ENCODE assay signal across 12 cellular contexts in the genomic region with DNA sequence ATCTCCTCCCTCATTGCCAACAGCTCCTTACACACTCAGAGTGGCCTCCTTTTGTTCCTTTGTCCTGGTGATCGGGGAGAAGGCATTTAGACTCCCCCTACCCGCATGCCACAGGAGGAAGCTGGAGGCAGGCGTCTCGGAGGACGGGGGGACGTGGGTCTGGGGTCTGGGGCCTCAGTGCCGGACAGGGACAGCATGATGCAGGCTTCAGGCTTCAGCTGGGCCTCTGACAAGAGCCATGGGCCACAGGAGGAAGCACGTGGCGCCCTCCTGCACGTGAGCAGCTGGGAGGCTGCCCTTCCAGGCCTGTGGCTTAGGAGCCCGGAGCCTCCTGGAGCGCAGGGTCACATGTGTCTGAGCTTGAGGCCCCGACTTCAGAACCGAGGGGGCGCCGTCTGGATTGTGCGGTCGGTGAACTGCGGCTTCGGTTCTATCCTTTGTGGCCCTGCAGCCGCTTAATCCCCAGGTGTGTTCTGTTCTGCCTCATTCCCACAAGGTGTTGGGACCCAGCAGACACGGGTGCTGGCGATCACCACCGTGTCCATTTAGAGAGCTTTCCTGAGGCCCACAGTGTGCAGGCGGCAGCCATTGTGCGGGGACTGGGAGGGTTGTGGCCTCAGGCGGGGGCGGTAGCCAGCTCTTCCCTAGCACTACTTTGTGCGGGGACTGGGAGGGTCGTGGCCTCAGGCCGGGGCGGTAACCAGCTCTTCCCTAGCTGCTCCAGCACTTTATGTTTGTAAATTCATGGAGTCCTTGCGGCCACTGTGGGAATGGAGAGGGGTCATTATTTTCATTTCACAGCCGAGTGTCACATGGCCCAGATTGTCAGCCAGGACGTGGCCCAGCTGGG.
DNase-seq lines count a peak whose midpoint lies in the region; ATAC-seq and TF ChIP-seq lines count a peak whose summit lies in the region.
"Had no signal": no experiment of that assay in that cellular context is flagged by ENCODE, and none has a peak within 500 bp of the region (broad histone marks: within the 10 kb centered on the region; RNA-seq: fewer than 3 reads in every experiment).

No MANE protein-coding gene starts in this region.

- H3K9me3 ChIP-seq in H9 (ENCODE audit: control insufficient read depth, low read depth, low read length) (no peaks in the 10 kb centered on the region), left lung (no peaks in the 10 kb centered on the region)

- no peaks in the 10 kb centered on the region for H3K36me3 Mint-ChIP-seq in H9 (ENCODE audit: insufficient read depth in 1 of 3, low read depth in 3 of 3)
- H3K36me3 Mint-ChIP-seq in activated T-helper 2 cell treated with anti-CD3 and anti-CD28 coated beads, Interferon-gamma antibody, Interleukin-2, Interleukin-4, amounts not matched to agents 10 μg/mL and 5 μg/mL and 100 μg/mL, durations not matched to agents 14 hours and 24 hours and 36 hours (ENCODE audit: low read depth) = no peaks in the 10 kb centered on the region
- H3K36me3 Mint-ChIP-seq: naive B cell, T-cell had no signal

- H3K4ac ChIP-seq in H9 (ENCODE audit: low read depth, low read length) = no peak overlapping the region

- H3K56ac ChIP-seq in H9 (ENCODE audit: insufficient read length, low read depth, low read length) = no peak overlapping the region

- WGBS in H9 (ENCODE audit: extremely low coverage, insufficient read length, low lambda C conversion rate) = no CpG with 5 or more reads among the region's 35 CpGs

- no peak overlapping the region for H3K4me2 ChIP-seq in H9 (ENCODE audit: insufficient read depth, insufficient read length, low read length)

- H3K14ac ChIP-seq in H9 (ENCODE audit: insufficient read depth, low read length) = no peak overlapping the region

- H3K27me3 Mint-ChIP-seq in H9 (ENCODE audit: low read depth) = peaks cover 20% of the 10 kb centered on the region
- no peaks in the 10 kb centered on the region for H3K27me3 Mint-ChIP-seq in activated T-helper 2 cell treated with anti-CD3 and anti-CD28 coated beads, Interferon-gamma antibody, Interleukin-2, Interleukin-4, amounts not matched to agents 10 μg/mL and 5 μg/mL and 100 μg/mL, durations not matched to agents 14 hours and 24 hours and 36 hours (ENCODE audit: low read depth)

- no peak overlapping the region for H2BK120ac ChIP-seq in H9 (ENCODE audit: low read depth, low read length, poor library complexity, severe bottlenecking)

- peak; percentile 40 for DNase-seq in H9
- DNase-seq in dorsolateral prefrontal cortex = peak in 7 of 10 donors; percentile 19 to 40 (median 28)
- DNase-seq in left lung = peak; percentile 25 to 73
- peak; percentile 2 for DNase-seq in stimulated activated CD8-positive, alpha-beta memory T cell treated with anti-CD3 and anti-CD28 coated beads, Interleukin-4, amount 100 ng/mL, for 48 hours
- DNase-seq in RPMI8226 = no peak
- no peak for DNase-seq in activated T-helper 2 cell treated with anti-CD3 and anti-CD28 coated beads, Interferon-gamma antibody, Interleukin-2, Interleukin-4, amounts not matched to agents 10 μg/mL and 5 μg/mL and 100 μg/mL, durations not matched to agents 14 hours and 24 hours and 36 hours (ENCODE audit: low spot score)

- no peak overlapping the region for H2BK20ac ChIP-seq in H9 (ENCODE audit: low read depth, low read length, poor library complexity, severe bottlenecking)

- no peak overlapping the region for H2AFZ ChIP-seq in H9 (ENCODE audit: low read length)

- H3K79me2 ChIP-seq in H9 (ENCODE audit: insufficient read depth, low read length) = no peaks in the 10 kb centered on the region

- H3K4me3 ChIP-seq in dorsolateral prefrontal cortex (no peak overlapping the region), left lung (no peak overlapping the region)

- no peak overlapping the region for H3K27ac ChIP-seq in H9 (ENCODE audit: insufficient read length, low read depth, low read length)
- H3K27ac ChIP-seq in dorsolateral prefrontal cortex = peak overlapping the region in 7 of 59 donors; percentile 1 to 82 (median 56)
- no peak overlapping the region for H3K27ac ChIP-seq in left lung
- H3K27ac ChIP-seq: epithelial cell of prostate had no signal

- H4K5ac ChIP-seq in H9 (ENCODE audit: insufficient read length, low read depth, low read length) = no peak overlapping the region

- H4K91ac ChIP-seq in H9 (ENCODE audit: insufficient read length, low read depth, low read length) = no peak overlapping the region

- H3K4me1 ChIP-seq in H9 (ENCODE audit: insufficient read depth, low read length) = no peaks in the 10 kb centered on the region
- peaks cover 0 to 7% of the 10 kb centered on the region in 2 donors for H3K4me1 ChIP-seq in left lung

- no peaks in the 10 kb centered on the region for H3K36me3 ChIP-seq in left lung

- TF ChIP-seq CTCF in H9 (conservative IDR thresholded peaks at IDR 0.05) (no peak), dorsolateral prefrontal cortex (IDR thresholded peaks at IDR 0.05 in 54 of 56, conservative IDR thresholded peaks at IDR 0.05 in 2 of 56; ENCODE audit: low read depth in 1 of 56, partially characterized antibody in 56 of 56) (no peak), left lung (IDR thresholded peaks at IDR 0.05) (no peak)

- no peaks in the 10 kb centered on the region for H3K79me1 ChIP-seq in H9 (ENCODE audit: insufficient read depth, low read depth, low read length, poor library complexity, severe bottlenecking)

- H2BK12ac ChIP-seq in H9 (ENCODE audit: insufficient read length, low read depth, low read length) = no peak overlapping the region

- no peak overlapping the region for H3T11ph ChIP-seq in H9 (ENCODE audit: low read length)

- H2BK15ac ChIP-seq in H9 (ENCODE audit: low read depth, low read length) = no peak overlapping the region

- no peak overlapping the region for H3K18ac ChIP-seq in H9 (ENCODE audit: insufficient read length, low read depth, low read length)

- H3K23ac ChIP-seq in H9 (ENCODE audit: insufficient read length, low read depth, low read length) = no peak overlapping the region

- no peaks in the 10 kb centered on the region for H3K23me2 ChIP-seq in H9 (ENCODE audit: insufficient read length, low read depth, low read length, poor library complexity, severe bottlenecking)

- H3K27ac Mint-ChIP-seq in H9 = no peak overlapping the region
- no peak overlapping the region for H3K27ac Mint-ChIP-seq in activated T-helper 2 cell treated with anti-CD3 and anti-CD28 coated beads, Interferon-gamma antibody, Interleukin-2, Interleukin-4, amounts not matched to agents 10 μg/mL and 5 μg/mL and 100 μg/mL, durations not matched to agents 14 hours and 24 hours and 36 hours
- H3K27ac Mint-ChIP-seq: stimulated activated naive CD8-positive, alpha-beta T cell treated with anti-CD3 and anti-CD28 coated beads, Interleukin-15, amount 100 ng/mL, for 72 hours; T-cell had no signal

- H3K9me3 Mint-ChIP-seq in H9 = no peaks in the 10 kb centered on the region
- H3K9me3 Mint-ChIP-seq in activated T-helper 2 cell treated with anti-CD3 and anti-CD28 coated beads, Interferon-gamma antibody, Interleukin-2, Interleukin-4, amounts not matched to agents 10 μg/mL and 5 μg/mL and 100 μg/mL, durations not matched to agents 14 hours and 24 hours and 36 hours = no peaks in the 10 kb centered on the region
- H3K9me3 Mint-ChIP-seq: stimulated activated naive CD8-positive, alpha-beta T cell treated with anti-CD3 and anti-CD28 coated beads, Interleukin-15, amount 100 ng/mL, for 72 hours; T-cell had no signal

- H3K4me3 Mint-ChIP-seq in H9 = no peak overlapping the region; a peak in 1 of 5 replicates
- H3K4me3 Mint-ChIP-seq in activated T-helper 2 cell treated with anti-CD3 and anti-CD28 coated beads, Interferon-gamma antibody, Interleukin-2, Interleukin-4, amounts not matched to agents 10 μg/mL and 5 μg/mL and 100 μg/mL, durations not matched to agents 14 hours and 24 hours and 36 hours (ENCODE audit: low read depth) = no peak overlapping the region

- no peak overlapping the region for H2BK5ac ChIP-seq in H9 (ENCODE audit: insufficient read length, low read length)

- no peak overlapping the region for H4K8ac ChIP-seq in H9 (replicated peaks; ENCODE audit: insufficient read length, low read depth, low read length)

- no peaks in the 10 kb centered on the region for H3K27me3 ChIP-seq in H9 (ENCODE audit: insufficient read depth, low read length)
- H3K27me3 ChIP-seq in dorsolateral prefrontal cortex = peaks cover 0 to 3% (median 0%) of the 10 kb centered on the region in 45 donors
- H3K27me3 ChIP-seq in left lung = no peaks in the 10 kb centered on the region

- no peaks in the 10 kb centered on the region for H4K20me1 ChIP-seq in H9 (ENCODE audit: control insufficient read depth, insufficient read depth, insufficient read length)

- no peak overlapping the region for H2AK5ac ChIP-seq in H9 (ENCODE audit: insufficient read length, low read length)

- peaks cover 0 to 2% of the 10 kb centered on the region in 2 experiments; a peak in 2 of 4 replicates for H3K4me1 Mint-ChIP-seq in H9
- peaks cover 18% of the 10 kb centered on the region for H3K4me1 Mint-ChIP-seq in activated T-helper 2 cell treated with anti-CD3 and anti-CD28 coated beads, Interferon-gamma antibody, Interleukin-2, Interleukin-4, amounts not matched to agents 10 μg/mL and 5 μg/mL and 100 μg/mL, durations not matched to agents 14 hours and 24 hours and 36 hours (ENCODE audit: low read depth)

- ATAC-seq in left lung (no peak), GM19463 (IDR thresholded peaks at IDR 0.05; ENCODE audit: unreplicated experiment) (no peak), GM19455 (IDR thresholded peaks at IDR 0.05; ENCODE audit: unreplicated experiment) (no peak)

- no peak overlapping the region for H3K9ac ChIP-seq in H9 (ENCODE audit: extremely low read depth, insufficient read length, low read length)

- intact Hi-C loops in dorsolateral prefrontal cortex (cut with DNase I) = loop anchor here in 1 of 2 donors (2.0 to 10.0 kb wide), 3 partner anchors 189 to 898 kb away; no protein-coding TSS in a partner anchor
- intact Hi-C loops in left lung (cut with DNase I) = no loop called here
- intact Hi-C loops in activated T-helper 2 cell treated with anti-CD3 and anti-CD28 coated beads, Interferon-gamma antibody, Interleukin-2, Interleukin-4, amounts not matched to agents 10 μg/mL and 5 μg/mL and 100 μg/mL, durations not matched to agents 14 hours and 24 hours and 36 hours (cut with micrococcal nuclease) = loop anchor here (1.0 to 10.0 kb wide), 4 partner anchors 28 to 351 kb away; no protein-coding TSS in a partner anchor

Comparison
In these comparisons a context has a peak if more than half of its experiments do, and no peak if none do; other contexts are left out.
1. DNase-seq: peak in H9 (single experiment), dorsolateral prefrontal cortex (7 of 10), left lung (2 of 2) and stimulated activated CD8-positive, alpha-beta memory T cell treated with anti-CD3 and anti-CD28 coated beads, Interleukin-4, amount 100 ng/mL, for 48 hours (single experiment); none in RPMI8226 (single experiment) and activated T-helper 2 cell treated with anti-CD3 and anti-CD28 coated beads, Interferon-gamma antibody, Interleukin-2, Interleukin-4, amounts not matched to agents 10 μg/mL and 5 μg/mL and 100 μg/mL, durations not matched to agents 14 hours and 24 hours and 36 hours (single experiment).